Comparison of ENCODE assay signal across 22 cellular contexts in genomic region chr14:25988536-25988935, GRCh38.
"Had no signal": no experiment of that assay in that cellular context is flagged by ENCODE, and none has a peak within 500 bp of the region (broad histone marks: within the 10 kb centered on the region; RNA-seq: fewer than 3 reads in every experiment).

No MANE protein-coding gene starts in this region.

- H3K9me3 ChIP-seq: SK-N-SH had no signal

- H3K27ac ChIP-seq: HL-60, RWPE1 had no signal

- DNase-seq: KBM-7; MV-4-11; NCI-H1048; NCI-H1105; NCI-H1417; NCI-H1436 treated with DMSO at 0.1 percent for 48 hours; NCI-H1694; NCI-H1930; NCI-H2081; NCI-H2107; NCI-H345; NCI-H446 treated with DMSO at 0.1 percent for 48 hours; NCI-H510A treated with DMSO at 0.1 percent for 48 hours; NCI-H526; NK-92 treated with Interleukin-12 subunit alpha and Interleukin-12 subunit beta, amount 100 ng/mL, for 24 hours; PC-3; SHP77; SK-N-SH; SW 1271 had no signal

- H3K9ac ChIP-seq: SK-N-SH had no signal

- ATAC-seq: Panc1, PC-3 had no signal

- H3K4me2 ChIP-seq: SK-N-SH had no signal
